10 cellular contexts compared by ENCODE assay signal in genomic region chr5:54701179-54701578, GRCh38.
DNase-seq lines count a peak whose midpoint lies in the region; ATAC-seq, FAIRE-seq and TF ChIP-seq lines count a peak whose summit lies in the region.
"Had no signal": no experiment of that assay in that cellular context is flagged by ENCODE, and none has a peak within 500 bp of the region (broad histone marks: within the 10 kb centered on the region; RNA-seq: fewer than 3 reads in every experiment).

No MANE protein-coding gene starts in this region.

- no peak for FAIRE-seq in GM19239 (lab: Jason Lieb, UNC)

- no peaks in the 10 kb centered on the region for H3K79me2 ChIP-seq in GM23248 (ENCODE audit: insufficient read depth)

- 0 to 5% methylated on average over 1 of the region's 1 CpG for WGBS in GM23248 (ENCODE audit: low coverage in 1 of 2, low lambda C conversion rate in 2 of 2, missing lambda C conversion rate in 2 of 2), 2 experiments

- H4K20me1 ChIP-seq in GM23248 (ENCODE audit: insufficient read depth) = no peaks in the 10 kb centered on the region

- no peak overlapping the region for H2AFZ ChIP-seq in GM23248

- H3K4me2 ChIP-seq in GM23248 (ENCODE audit: unreplicated experiment) = peak overlapping the region; percentile 11

- H3K4me3 ChIP-seq in GM23248 (no peak overlapping the region), RWPE2 (ENCODE audit: severe bottlenecking) (no peak overlapping the region), fibroblast of mammary gland (ENCODE audit: control insufficient read depth, low read depth, low read length) (no peak overlapping the region), retinal pigment epithelial cell (ENCODE audit: low read length) (no peak overlapping the region)

- ATAC-seq in RWPE2 (ENCODE audit: low read depth) (peak; percentile 98), HG02870 (IDR thresholded peaks at IDR 0.05; ENCODE audit: unreplicated experiment) (no peak)
- ATAC-seq: activated CD4-positive, CD25-positive, alpha-beta regulatory T cell treated with anti-CD3 and anti-CD28 coated beads, Interleukin-2, amount 50 U/mL, for 24 hours had no signal

- in situ Hi-C loops in GM23248 (cut with MboI) = no loop called here

- H3K27me3 ChIP-seq in GM23248 (replicated peaks; ENCODE audit: insufficient read depth) (no peaks in the 10 kb centered on the region), RWPE2 (ENCODE audit: insufficient read depth, poor library complexity, severe bottlenecking) (no peaks in the 10 kb centered on the region)

- no peaks in the 10 kb centered on the region for H3K9me2 ChIP-seq in GM23248 (ENCODE audit: insufficient read depth)

- DNase-seq in GM23248 (peak; percentile 92), RWPE2 (ENCODE audit: low spot score) (peak; percentile 86), fibroblast of mammary gland (ENCODE audit: low read depth) (peak; percentile 59), retinal pigment epithelial cell (ENCODE audit: low read depth) (peak; percentile 94), GM19239 (ENCODE audit: insufficient read length, low spot score) (no peak), SKM-1 treated with dmso at 0.1 percent for 144 hours (lab: John Stamatoyannopoulos, UW; ENCODE audit: unreplicated experiment) (no peak)
- DNase-seq in stimulated activated CD4-positive, alpha-beta T cell treated with anti-CD3 and anti-CD28 coated beads, Interleukin-2, amount 100 ng/mL, for 24 hours = no peak
- DNase-seq: NCI-H1417 treated with DMSO at 0.1 percent for 48 hours had no signal

- H3K36me3 ChIP-seq in GM23248 (ENCODE audit: low read depth) (no peaks in the 10 kb centered on the region), RWPE2 (ENCODE audit: low read depth) (no peaks in the 10 kb centered on the region)

- peaks cover 47% of the 10 kb centered on the region for H3F3A ChIP-seq in GM23248 (ENCODE audit: insufficient read depth)

- no peaks in the 10 kb centered on the region for H3K9me3 ChIP-seq in GM23248 (ENCODE audit: low read depth)
- no peaks in the 10 kb centered on the region for H3K9me3 ChIP-seq in RWPE2 (ENCODE audit: severe bottlenecking)

- TF ChIP-seq CTCF in RWPE2 (IDR thresholded peaks at IDR 0.05; ENCODE audit: poor library complexity, severe bottlenecking) = no peak
- no peak for TF ChIP-seq CTCF in fibroblast of mammary gland (conservative IDR thresholded peaks at IDR 0.05; ENCODE audit: control insufficient read depth, insufficient read depth, low read depth, low read length)
- no peak for TF ChIP-seq CTCF in retinal pigment epithelial cell (conservative IDR thresholded peaks at IDR 0.05; ENCODE audit: low read depth, low read length)

- H3K4me1 ChIP-seq in GM23248 (ENCODE audit: insufficient read depth) (peaks cover 42% of the 10 kb centered on the region), RWPE2 (ENCODE audit: insufficient read depth, poor library complexity, severe bottlenecking) (peaks cover 18% of the 10 kb centered on the region)

- H3K27ac ChIP-seq in GM23248 (no peak overlapping the region), RWPE2 (ENCODE audit: poor library complexity, severe bottlenecking) (peak overlapping the region; percentile 24)

- H3K9ac ChIP-seq in GM23248 = no peak overlapping the region

Comparison
In these comparisons a context has a peak if more than half of its experiments do, and no peak if none do; other contexts are left out.
1. DNase-seq: peak in GM23248 (single experiment), RWPE2 (single experiment), fibroblast of mammary gland (single experiment) and retinal pigment epithelial cell (single experiment); none in GM19239 (single experiment), stimulated activated CD4-positive, alpha-beta T cell treated with anti-CD3 and anti-CD28 coated beads, Interleukin-2, amount 100 ng/mL, for 24 hours (0 of 2) and SKM-1 treated with dmso at 0.1 percent for 144 hours (single experiment).